In genomic region chr4:48085821-48086602, GRCh38 we compare ENCODE assay signal across 12 cellular contexts. TPM values are rescaled to one million over a fixed set of nuclear protein-coding genes. Genes with fewer than 3 reads are reported as not detected.
"Had no signal": no experiment of that assay in that cellular context is flagged by ENCODE, and none has a peak within 500 bp of the region (broad histone marks: within the 10 kb centered on the region; RNA-seq: fewer than 3 reads in every experiment).

No MANE protein-coding gene starts in this region.

- H3K4me1 Mint-ChIP-seq: activated naive CD4-positive, alpha-beta T cell treated with anti-CD3 and anti-CD28 coated beads, Interleukin-2, amount 10 ng/mL, durations not matched to agents 7 days and 5 days; memory B cell had no signal

- H3K4me3 Mint-ChIP-seq: activated naive CD4-positive, alpha-beta T cell treated with anti-CD3 and anti-CD28 coated beads, Interleukin-2, amount 10 ng/mL, durations not matched to agents 7 days and 5 days; activated T-helper 1 cell treated with anti-CD3 and anti-CD28 coated beads, Interleukin-12 subunit alpha, Interleukin-12 subunit beta, Interleukin-2, Interleukin-4 antibody, amounts not matched to agents 30 ng/mL and 10 ng/mL and 1 ng/mL, durations not matched to agents 14 hours and 24 hours and 36 hours; memory B cell; T-helper 1 cell treated with Interleukin-12 subunit alpha and Interleukin-12 subunit beta and Interleukin-4 antibody, amounts not matched to agents 30 μg/mL and 1 μg/mL, for 36 hours had no signal

- H3K36me3 Mint-ChIP-seq: memory B cell had no signal

- H3K27me3 ChIP-seq: foreskin keratinocyte, ovary, uterus had no signal

- H3K27ac Mint-ChIP-seq: activated naive CD4-positive, alpha-beta T cell treated with anti-CD3 and anti-CD28 coated beads, Interleukin-2, amount 10 ng/mL, durations not matched to agents 7 days and 5 days; activated T-helper 1 cell treated with anti-CD3 and anti-CD28 coated beads, Interleukin-12 subunit alpha, Interleukin-12 subunit beta, Interleukin-2, Interleukin-4 antibody, amounts not matched to agents 30 ng/mL and 10 ng/mL and 1 ng/mL, durations not matched to agents 14 hours and 24 hours and 36 hours; memory B cell; T-helper 1 cell treated with Interleukin-12 subunit alpha and Interleukin-12 subunit beta and Interleukin-4 antibody, amounts not matched to agents 30 μg/mL and 1 μg/mL, for 36 hours had no signal

- H3K4me1 ChIP-seq: left ventricle myocardium inferior, uterus had no signal

- H3K9me3 Mint-ChIP-seq: activated naive CD4-positive, alpha-beta T cell treated with anti-CD3 and anti-CD28 coated beads, Interleukin-2, amount 10 ng/mL, durations not matched to agents 7 days and 5 days; activated T-helper 1 cell treated with anti-CD3 and anti-CD28 coated beads, Interleukin-12 subunit alpha, Interleukin-12 subunit beta, Interleukin-2, Interleukin-4 antibody, amounts not matched to agents 30 ng/mL and 10 ng/mL and 1 ng/mL, durations not matched to agents 14 hours and 24 hours and 36 hours; memory B cell; T-helper 1 cell treated with Interleukin-12 subunit alpha and Interleukin-12 subunit beta and Interleukin-4 antibody, amounts not matched to agents 30 μg/mL and 1 μg/mL, for 36 hours had no signal

- H3K27me3 Mint-ChIP-seq: activated naive CD4-positive, alpha-beta T cell treated with anti-CD3 and anti-CD28 coated beads, Interleukin-2, amount 10 ng/mL, durations not matched to agents 7 days and 5 days; memory B cell had no signal

- DNase-seq: activated naive CD4-positive, alpha-beta T cell treated with anti-CD3 and anti-CD28 coated beads, Interleukin-2, amount 10 ng/mL, durations not matched to agents 7 days and 5 days; anterior cingulate cortex; foreskin keratinocyte; head of caudate nucleus; left ventricle myocardium inferior; ovary; stimulated activated CD4-positive, alpha-beta T cell treated with anti-CD3 and anti-CD28 coated beads, Interleukin-2, amount 100 ng/mL, for 48 hours; uterus had no signal

- H3K36me3 ChIP-seq: left ventricle myocardium inferior, ovary, uterus had no signal

- H3K9me3 ChIP-seq: left ventricle myocardium inferior, ovary, uterus had no signal

- H3K4me3 ChIP-seq: left ventricle myocardium inferior, ovary, SK-N-MC, uterus had no signal

- H3K27ac ChIP-seq: foreskin keratinocyte, left ventricle myocardium inferior, ovary, SK-N-MC, uterus had no signal

- ATAC-seq: foreskin keratinocyte had no signal

RNA-seq across cellular contexts. Expression of gene TXK, which starts 48.0 kb away (rescaled TPM):
- total RNA-seq: foreskin keratinocyte had no signal
